Comparison of ENCODE assay signal across 9 cellular contexts in the genomic region with DNA sequence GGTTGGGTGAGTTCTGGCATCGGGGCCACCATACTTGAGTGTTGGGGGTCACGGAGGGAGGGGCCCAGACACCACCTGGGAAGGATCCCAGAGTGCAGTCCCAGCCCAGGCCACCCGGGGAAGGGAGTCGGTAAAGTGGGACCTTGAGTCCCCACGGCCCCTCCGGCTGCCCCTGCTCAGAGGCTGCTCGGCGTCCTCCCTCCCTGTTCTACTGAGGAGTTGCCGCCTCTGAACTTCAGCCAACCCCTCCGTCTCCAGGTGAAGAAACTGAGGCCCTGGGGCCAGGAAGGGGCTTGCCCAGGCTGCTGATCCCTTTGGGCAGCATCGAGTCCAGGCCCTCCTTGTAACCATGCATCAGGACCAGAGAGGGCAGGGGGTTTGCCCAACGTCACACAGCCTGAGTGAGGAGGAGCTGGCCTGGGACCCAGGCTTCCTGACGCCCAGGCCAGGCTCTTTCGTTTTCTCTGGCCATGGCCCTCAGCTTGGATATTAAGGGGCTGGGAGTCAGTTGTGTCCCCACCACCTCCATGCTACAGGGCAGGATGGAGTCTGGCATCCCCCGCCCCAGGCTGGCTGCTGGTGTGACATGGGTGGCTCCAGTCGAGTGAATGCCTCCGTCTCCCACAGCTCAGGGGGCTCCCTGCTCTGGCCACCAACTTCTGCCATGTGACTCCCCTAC. TPM values are rescaled to one million over a fixed set of nuclear protein-coding genes. Genes with fewer than 3 reads are reported as not detected.
DNase-seq lines count a peak whose midpoint lies in the region; ATAC-seq, FAIRE-seq and TF ChIP-seq lines count a peak whose summit lies in the region.
"Had no signal": no experiment of that assay in that cellular context is flagged by ENCODE, and none has a peak within 500 bp of the region (broad histone marks: within the 10 kb centered on the region; RNA-seq: fewer than 3 reads in every experiment).

No MANE protein-coding gene starts in this region.

- no peaks in the 10 kb centered on the region for H3K4me1 ChIP-seq in thoracic aorta (ENCODE audit: control insufficient read depth in 1 of 2, low read depth in 2 of 2)
- H3K4me1 ChIP-seq in PC-3 (ENCODE audit: insufficient read depth, low read length): no peaks in the 10 kb centered on the region
- H3K4me1 ChIP-seq: A549 had no signal

- H3K4me1 Mint-ChIP-seq in activated T-cell treated with anti-CD3 and anti-CD28 coated beads, Interleukin-2, amount 50 U/mL, for 72 hours (ENCODE audit: low read depth): peaks cover 26% of the 10 kb centered on the region

- H4K20me1 ChIP-seq in PC-3 (ENCODE audit: low read length): no peaks in the 10 kb centered on the region

- H3K36me3 Mint-ChIP-seq in activated T-cell treated with anti-CD3 and anti-CD28 coated beads, Interleukin-2, amount 50 U/mL, for 72 hours (ENCODE audit: insufficient read depth in 2 of 2): peaks cover 0 to 2% of the 10 kb centered on the region in 2 donors

- BruUV-seq in PC-3 (replicated peaks; lab: Mats Ljungman, UMichigan): no TSS peak

- peak overlapping the region; percentile 55 for H3K4me3 ChIP-seq in thoracic aorta
- H3K4me3 ChIP-seq in PC-3 (ENCODE audit: low read length): no peak overlapping the region
- H3K4me3 ChIP-seq: A549 had no signal

- H3K9me3 ChIP-seq in thoracic aorta (no peaks in the 10 kb centered on the region), PC-3 (ENCODE audit: low read length) (no peaks in the 10 kb centered on the region)
- H3K9me3 ChIP-seq: A549 had no signal

- peak overlapping the region; percentile 87 for H3K27ac Mint-ChIP-seq in activated T-cell treated with anti-CD3 and anti-CD28 coated beads, Interleukin-2, amount 50 U/mL, for 72 hours

- no peaks in the 10 kb centered on the region for H3K79me2 ChIP-seq in PC-3 (ENCODE audit: low read length)

- intact Hi-C loops in PC-3 (cut with micrococcal nuclease): no loop called here

- H3K9ac ChIP-seq in PC-3 (ENCODE audit: low read length): no peak overlapping the region

- H3K9me3 Mint-ChIP-seq in activated T-cell treated with anti-CD3 and anti-CD28 coated beads, Interleukin-2, amount 50 U/mL, for 72 hours: no peaks in the 10 kb centered on the region

- no peaks in the 10 kb centered on the region for H3K9me2 ChIP-seq in PC-3 (replicated peaks; ENCODE audit: low read length)

- no peak overlapping the region for H3K4me2 ChIP-seq in PC-3 (ENCODE audit: low read length)
- H3K4me2 ChIP-seq: A549 had no signal

- peak; percentile 18 to 25 for ATAC-seq in activated T-cell treated with anti-CD3 and anti-CD28 coated beads, Interleukin-2, amount 50 U/mL, for 72 hours (replicated peaks in 1 of 2)
- peak; percentile 23 for ATAC-seq in left lobe of liver
- ATAC-seq in thoracic aorta (ENCODE audit: insufficient number of reproducible peaks, low FRiP score, low read depth): no peak
- no peak for ATAC-seq in PC-3
- ATAC-seq in GM21526 (IDR thresholded peaks at IDR 0.05; ENCODE audit: low FRiP score, unreplicated experiment): no peak
- ATAC-seq: A549 had no signal

- peak; percentile 20 for DNase-seq in NOMO-1 treated with DMSO at 0.1 percent for 48 hours (lab: John Stamatoyannopoulos, UW; ENCODE audit: unreplicated experiment)
- no peak for DNase-seq in NOMO-1 treated with dmso at 0.1 percent for 144 hours (lab: John Stamatoyannopoulos, UW; ENCODE audit: unreplicated experiment)
- peak; percentile 21 to 23 for DNase-seq in activated T-cell treated with anti-CD3 and anti-CD28 coated beads, Interleukin-2, amount 50 U/mL, for 72 hours
- no peak for DNase-seq in left lobe of liver (ENCODE audit: low spot score)
- no peak for DNase-seq in thoracic aorta (ENCODE audit: low spot score)
- no peak for DNase-seq in PC-3
- no peak for DNase-seq in GM19239 (ENCODE audit: insufficient read length, low spot score)

- H3K27me3 ChIP-seq in thoracic aorta (replicated peaks; ENCODE audit: insufficient read depth) (no peaks in the 10 kb centered on the region), PC-3 (ENCODE audit: low read length) (no peaks in the 10 kb centered on the region)

- CTCF ChIA-PET in PC-3 (lab: Charles Lee): no interaction called here

- no peaks in the 10 kb centered on the region for H3F3A ChIP-seq in PC-3 (ENCODE audit: low read length, unreplicated experiment)

- TF ChIP-seq CTCF in thoracic aorta (IDR thresholded peaks at IDR 0.05) (no peak), PC-3 (conservative IDR thresholded peaks at IDR 0.05; ENCODE audit: low read depth, low read length) (no peak)

- FAIRE-seq in GM19239 (lab: Jason Lieb, UNC): no peak
- FAIRE-seq: A549 had no signal

- H3K36me3 ChIP-seq in thoracic aorta (no peaks in the 10 kb centered on the region), PC-3 (ENCODE audit: low read depth, low read length) (no peaks in the 10 kb centered on the region)

- no peak overlapping the region for H2AFZ ChIP-seq in PC-3 (ENCODE audit: low read length)

- no peaks in the 10 kb centered on the region for H3K27me3 Mint-ChIP-seq in activated T-cell treated with anti-CD3 and anti-CD28 coated beads, Interleukin-2, amount 50 U/mL, for 72 hours (ENCODE audit: low read depth)

- H3K27ac ChIP-seq in thoracic aorta (peak overlapping the region in 1 of 2 donors; percentile 37), PC-3 (ENCODE audit: low read length) (no peak overlapping the region)
- H3K27ac ChIP-seq: A549 had no signal

- peak overlapping the region; percentile 79 to 85 for H3K4me3 Mint-ChIP-seq in activated T-cell treated with anti-CD3 and anti-CD28 coated beads, Interleukin-2, amount 50 U/mL, for 72 hours

- POLR2A ChIA-PET in PC-3 (lab: Charles Lee; ENCODE audit: unreplicated experiment): no interaction called here

RNA-seq across cellular contexts. Expression of gene PARVG, which starts 1.3 kb away (rescaled TPM):
- 10 to 100 TPM; 74.9 to 81.5 TPM for total RNA-seq in activated T-cell treated with anti-CD3 and anti-CD28 coated beads, Interleukin-2, amount 50 U/mL, for 72 hours
- 3.9 TPM for total RNA-seq in left lobe of liver
- 10 to 100 TPM; 34.9 to 71.3 TPM for total RNA-seq in thoracic aorta
- not detected in 2 replicates for total RNA-seq in PC-3 (2014; rRNA removed)

Comparison
In these comparisons a context has a peak if more than half of its experiments do, and no peak if none do; other contexts are left out.
1. DNase-seq: peak in NOMO-1 treated with DMSO at 0.1 percent for 48 hours (single experiment) and activated T-cell treated with anti-CD3 and anti-CD28 coated beads, Interleukin-2, amount 50 U/mL, for 72 hours (2 of 2); none in NOMO-1 treated with dmso at 0.1 percent for 144 hours (single experiment), left lobe of liver (single experiment), thoracic aorta (single experiment), PC-3 (single experiment) and GM19239 (single experiment).
2. ATAC-seq: peak in activated T-cell treated with anti-CD3 and anti-CD28 coated beads, Interleukin-2, amount 50 U/mL, for 72 hours (2 of 2) and left lobe of liver (single experiment); none in thoracic aorta (single experiment), PC-3 (single experiment) and GM21526 (single experiment).